8 cellular contexts compared by ENCODE assay signal in genomic region chr2:70258532-70258875, GRCh38. TPM values are rescaled to one million over a fixed set of nuclear protein-coding genes. Genes with fewer than 3 reads are reported as not detected.
DNase-seq lines count a peak whose midpoint lies in the region; ATAC-seq, FAIRE-seq and TF ChIP-seq lines count a peak whose summit lies in the region.

No MANE protein-coding gene starts in this region.

- no peak for TF ChIP-seq CTCF in AG10803 (conservative IDR thresholded peaks at IDR 0.05; ENCODE audit: low read length)
- TF ChIP-seq CTCF in HepG2 (CRISPR knock-in tag; IDR thresholded peaks at IDR 0.05): no peak

- H3K36me3 ChIP-seq in HepG2 (replicated peaks in 1 of 2; ENCODE audit: control insufficient read depth in 1 of 2, insufficient read depth in 2 of 2, low read length in 2 of 2): peaks cover 5 to 29% of the 10 kb centered on the region in 2 experiments; a peak in 4 of 5 replicates

- ATAC-seq in GM21367 (IDR thresholded peaks at IDR 0.05; ENCODE audit: unreplicated experiment) (peak; percentile 4), HepG2 (peak; percentile 70), GM18520 (IDR thresholded peaks at IDR 0.05; ENCODE audit: unreplicated experiment) (no peak)

- H3K27ac ChIP-seq in cingulate gyrus (ENCODE audit: low read depth, low read length): peak overlapping the region; percentile 65
- peak overlapping the region; percentile 82 for H3K27ac ChIP-seq in HepG2 (ENCODE audit: extremely low read length, insufficient read depth, low read length)

- no peak for FAIRE-seq in HepG2 (lab: Jason Lieb, UNC)

- peaks cover 44% of the 10 kb centered on the region for H3K4me1 ChIP-seq in HepG2 (ENCODE audit: insufficient read depth, low read length)

- CTCF ChIA-PET in HepG2 (lab: Yijun Ruan, JAX; ENCODE audit: low intra/inter-chr PET ratio, low total read pairs): no interaction called here

- no TSS peak for BruUV-seq in HepG2 (replicated peaks; lab: Mats Ljungman, UMichigan)

- no peak overlapping the region for H2AFZ ChIP-seq in HepG2 (ENCODE audit: low read length)

- H3K9ac ChIP-seq in HepG2 (ENCODE audit: insufficient read depth, low read depth, low read length): peak overlapping the region; percentile 78

- intact Hi-C loops in HepG2 (cut with micrococcal nuclease; ENCODE audit: unreplicated experiment): no loop called here

- no peak for TF ChIP-seq RAD21 in HepG2 (CRISPR knock-in tag; IDR thresholded peaks at IDR 0.05)

- DNase-seq in AG10803 (ENCODE audit: low read depth) (peak; percentile 35), NCI-H510A treated with DMSO at 0.1 percent for 48 hours (lab: John Stamatoyannopoulos, UW) (peak; percentile 77), HepG2 (ENCODE audit: low spot score) (peak; percentile 41), superior temporal gyrus (ENCODE audit: extremely low spot score) (peak; percentile 38), SKM-1 treated with dmso at 0.1 percent for 144 hours (lab: John Stamatoyannopoulos, UW; ENCODE audit: unreplicated experiment) (no peak)

- no peaks in the 10 kb centered on the region for H3K9me3 ChIP-seq in HepG2 (ENCODE audit: low read length)

- in situ Hi-C loops in HepG2 (cut with HindIII; ENCODE audit: extremely low pct_ligation_motif_present, low pct_unique_long_range_greater_than_20kb): no loop called here

- TF ChIP-seq EP300 in HepG2 (IDR thresholded peaks at IDR 0.05; ENCODE audit: low read depth in 2 of 2, low read length in 2 of 2) (no peak), HepG2 (CRISPR knock-in tag; IDR thresholded peaks at IDR 0.05; ENCODE audit: borderline replicate concordance) (no peak)

- H4K20me1 ChIP-seq in HepG2 (ENCODE audit: insufficient read depth, low read length): no peaks in the 10 kb centered on the region

- H3K79me2 ChIP-seq in HepG2 (ENCODE audit: insufficient read depth, low read length): peaks cover 38% of the 10 kb centered on the region

- H3K27me3 ChIP-seq in HepG2 (ENCODE audit: control insufficient read depth in 1 of 2, insufficient read depth in 2 of 2, low read length in 2 of 2): no peaks in the 10 kb centered on the region; a peak in 1 of 5 replicates

- WGBS in HepG2 (ENCODE audit: low lambda C conversion rate): 7% methylated on average over 6 of the region's 12 CpGs

- TF ChIP-seq POLR2A in HepG2 (IDR thresholded peaks at IDR 0.05; ENCODE audit: insufficient read depth in 1 of 2, low read depth in 2 of 2, low read length in 2 of 2): no peak

- H3K4me3 ChIP-seq in AG10803 (ENCODE audit: low read length) (peak overlapping the region; percentile 78), HepG2 (replicated peaks in 1 of 3; ENCODE audit: insufficient read depth in 1 of 3, low read depth in 2 of 3, low read length in 3 of 3) (peak overlapping the region; percentile 83 to 90 (median 83))

- POLR2A ChIA-PET in HepG2 (lab: Yijun Ruan, JAX): interaction anchor here (1.0 to 4.5 kb wide), 20 partner anchors 10 to 344 kb away, joined by 3 to 95 read pairs (median 7); partner anchors contain the start of genes C2orf42, MXD1, SNRPG and TIA1

- H3K4me2 ChIP-seq in HepG2 (ENCODE audit: low read depth, low read length): peak overlapping the region; percentile 93

RNA-seq across cellular contexts. Expression of gene PCYOX1, which starts 0.6 kb away (rescaled TPM):
- 64.6 and 94.8 TPM in 2 replicates for total RNA-seq in HepG2 (2016; rRNA removed; fragmentation: Illumina TruSeq; extraction: Trizol)
- 5.0 and 5.6 TPM in 2 replicates for total RNA-seq in HepG2 (2016; cell fraction: cytosol; rRNA removed; fragmentation: Illumina TruSeq; extraction: Trizol; ENCODE audit: low read depth)
- total RNA-seq in HepG2 (2016; cell fraction: insoluble cytoplasmic fraction; rRNA removed; fragmentation: Illumina TruSeq; extraction: Trizol): 62.4 and 97.7 TPM in 2 replicates
- 22.4 and 27.7 TPM in 2 replicates for total RNA-seq in HepG2 (2016; cell fraction: membrane; rRNA removed; fragmentation: Illumina TruSeq; extraction: Trizol)
- 86.9 and 110 TPM in 2 replicates for total RNA-seq in HepG2 (2016; cell fraction: nucleus; rRNA removed; fragmentation: Illumina TruSeq; extraction: Trizol)
- polyA plus RNA-seq in HepG2 (2011; rRNA removed): 61.0 and 86.6 TPM in 2 replicates
- polyA plus RNA-seq in HepG2 (2011; cell fraction: cytosol; rRNA removed): 37.9 and 61.2 TPM in 2 replicates
- polyA plus RNA-seq in HepG2 (2011; cell fraction: nucleus; rRNA removed): 10.2 and 15.2 TPM in 2 replicates
- polyA plus RNA-seq in HepG2 (2012): 110 and 112 TPM in 2 replicates
- 4.3 and 4.7 TPM in 2 replicates for polyA plus RNA-seq in HepG2 (2016; cell fraction: cytosol; fragmentation: Illumina TruSeq; extraction: Trizol; ENCODE audit: low read depth)
- 53.5 and 58.1 TPM in 2 replicates for polyA plus RNA-seq in HepG2 (2016; cell fraction: insoluble cytoplasmic fraction; fragmentation: Illumina TruSeq; extraction: Trizol; ENCODE audit: low read depth)
- 10.1 and 11.7 TPM in 2 replicates for polyA plus RNA-seq in HepG2 (2016; cell fraction: membrane; fragmentation: Illumina TruSeq; extraction: Trizol; ENCODE audit: low read depth)
- polyA plus RNA-seq in HepG2 (2016; cell fraction: nucleus; fragmentation: Illumina TruSeq; extraction: Trizol; ENCODE audit: insufficient read depth, low read depth): 99.9 and 103 TPM in 2 replicates
- polyA minus RNA-seq in HepG2 (2011; rRNA and poly(A)+ RNA removed; ENCODE audit: low replicate concordance): 25.7 and 59.9 TPM in 2 replicates
- 65.6 and 74.8 TPM in 2 replicates for polyA minus RNA-seq in HepG2 (2011; cell fraction: cytosol; rRNA and poly(A)+ RNA removed)
- polyA minus RNA-seq in HepG2 (2011; cell fraction: nucleus; rRNA and poly(A)+ RNA removed): 26.8 and 37.2 TPM in 2 replicates

RNA-seq across cellular contexts. Expression of gene TIA1, which starts 10.1 kb away (rescaled TPM):
- total RNA-seq in HepG2 (2016; rRNA removed; fragmentation: Illumina TruSeq; extraction: Trizol): 199 and 209 TPM in 2 replicates
- 46.3 and 52.7 TPM in 2 replicates for total RNA-seq in HepG2 (2016; cell fraction: cytosol; rRNA removed; fragmentation: Illumina TruSeq; extraction: Trizol; ENCODE audit: low read depth)
- 193 and 198 TPM in 2 replicates for total RNA-seq in HepG2 (2016; cell fraction: insoluble cytoplasmic fraction; rRNA removed; fragmentation: Illumina TruSeq; extraction: Trizol)
- total RNA-seq in HepG2 (2016; cell fraction: membrane; rRNA removed; fragmentation: Illumina TruSeq; extraction: Trizol): 37.9 and 45.7 TPM in 2 replicates
- 256 and 292 TPM in 2 replicates for total RNA-seq in HepG2 (2016; cell fraction: nucleus; rRNA removed; fragmentation: Illumina TruSeq; extraction: Trizol)
- polyA plus RNA-seq in HepG2 (2011; rRNA removed): 306 and 319 TPM in 2 replicates
- polyA plus RNA-seq in HepG2 (2011; cell fraction: cytosol; rRNA removed): 41.7 and 42.1 TPM in 2 replicates
- polyA plus RNA-seq in HepG2 (2011; cell fraction: nucleus; rRNA removed): 1,074 and 1,129 TPM in 2 replicates
- polyA plus RNA-seq in HepG2 (2012): 147 and 204 TPM in 2 replicates
- polyA plus RNA-seq in HepG2 (2016; cell fraction: cytosol; fragmentation: Illumina TruSeq; extraction: Trizol; ENCODE audit: low read depth): 6.0 and 6.8 TPM in 2 replicates
- polyA plus RNA-seq in HepG2 (2016; cell fraction: insoluble cytoplasmic fraction; fragmentation: Illumina TruSeq; extraction: Trizol; ENCODE audit: low read depth): 108 and 119 TPM in 2 replicates
- polyA plus RNA-seq in HepG2 (2016; cell fraction: membrane; fragmentation: Illumina TruSeq; extraction: Trizol; ENCODE audit: low read depth): 16.0 TPM in 2 replicates
- polyA plus RNA-seq in HepG2 (2016; cell fraction: nucleus; fragmentation: Illumina TruSeq; extraction: Trizol; ENCODE audit: insufficient read depth, low read depth): 613 and 622 TPM in 2 replicates
- polyA minus RNA-seq in HepG2 (2011; rRNA and poly(A)+ RNA removed; ENCODE audit: low replicate concordance): 79.8 and 109 TPM in 2 replicates
- polyA minus RNA-seq in HepG2 (2011; cell fraction: cytosol; rRNA and poly(A)+ RNA removed): 61.2 and 67.1 TPM in 2 replicates
- polyA minus RNA-seq in HepG2 (2011; cell fraction: nucleus; rRNA and poly(A)+ RNA removed): 718 and 820 TPM in 2 replicates

RNA-seq across cellular contexts. Expression of gene SNRPG, which starts 35.0 kb away (rescaled TPM):
- 484 and 618 TPM in 2 replicates for total RNA-seq in HepG2 (2016; rRNA removed; fragmentation: Illumina TruSeq; extraction: Trizol)
- total RNA-seq in HepG2 (2016; cell fraction: cytosol; rRNA removed; fragmentation: Illumina TruSeq; extraction: Trizol; ENCODE audit: low read depth): 179 and 199 TPM in 2 replicates
- total RNA-seq in HepG2 (2016; cell fraction: insoluble cytoplasmic fraction; rRNA removed; fragmentation: Illumina TruSeq; extraction: Trizol): 477 and 694 TPM in 2 replicates
- total RNA-seq in HepG2 (2016; cell fraction: membrane; rRNA removed; fragmentation: Illumina TruSeq; extraction: Trizol): 245 and 289 TPM in 2 replicates
- total RNA-seq in HepG2 (2016; cell fraction: nucleus; rRNA removed; fragmentation: Illumina TruSeq; extraction: Trizol): 175 and 190 TPM in 2 replicates
- polyA plus RNA-seq in HepG2 (2011; rRNA removed): 163 and 221 TPM in 2 replicates
- polyA plus RNA-seq in HepG2 (2011; cell fraction: cytosol; rRNA removed): 79.5 and 124 TPM in 2 replicates
- 21.3 and 54.3 TPM in 2 replicates for polyA plus RNA-seq in HepG2 (2011; cell fraction: nucleus; rRNA removed)
- 258 and 453 TPM in 2 replicates for polyA plus RNA-seq in HepG2 (2012)
- polyA plus RNA-seq in HepG2 (2016; cell fraction: cytosol; fragmentation: Illumina TruSeq; extraction: Trizol; ENCODE audit: low read depth): 184 and 222 TPM in 2 replicates
- polyA plus RNA-seq in HepG2 (2016; cell fraction: insoluble cytoplasmic fraction; fragmentation: Illumina TruSeq; extraction: Trizol; ENCODE audit: low read depth): 589 and 668 TPM in 2 replicates
- polyA plus RNA-seq in HepG2 (2016; cell fraction: membrane; fragmentation: Illumina TruSeq; extraction: Trizol; ENCODE audit: low read depth): 221 and 287 TPM in 2 replicates
- 259 and 311 TPM in 2 replicates for polyA plus RNA-seq in HepG2 (2016; cell fraction: nucleus; fragmentation: Illumina TruSeq; extraction: Trizol; ENCODE audit: insufficient read depth, low read depth)
- 2.7 and 11.1 TPM in 2 replicates for polyA minus RNA-seq in HepG2 (2011; rRNA and poly(A)+ RNA removed; ENCODE audit: low replicate concordance)
- polyA minus RNA-seq in HepG2 (2011; cell fraction: cytosol; rRNA and poly(A)+ RNA removed): 25.5 and 29.5 TPM in 2 replicates
- 33.7 and 41.6 TPM in 2 replicates for polyA minus RNA-seq in HepG2 (2011; cell fraction: nucleus; rRNA and poly(A)+ RNA removed)

RNA-seq across cellular contexts. Expression of gene FAM136A, which starts 43.4 kb away (rescaled TPM):
- 126 and 153 TPM in 2 replicates for total RNA-seq in HepG2 (2016; rRNA removed; fragmentation: Illumina TruSeq; extraction: Trizol)
- total RNA-seq in HepG2 (2016; cell fraction: cytosol; rRNA removed; fragmentation: Illumina TruSeq; extraction: Trizol; ENCODE audit: low read depth): 63.6 and 77.0 TPM in 2 replicates
- 120 and 154 TPM in 2 replicates for total RNA-seq in HepG2 (2016; cell fraction: insoluble cytoplasmic fraction; rRNA removed; fragmentation: Illumina TruSeq; extraction: Trizol)
- total RNA-seq in HepG2 (2016; cell fraction: membrane; rRNA removed; fragmentation: Illumina TruSeq; extraction: Trizol): 157 and 170 TPM in 2 replicates
- total RNA-seq in HepG2 (2016; cell fraction: nucleus; rRNA removed; fragmentation: Illumina TruSeq; extraction: Trizol): 61.1 and 69.7 TPM in 2 replicates
- polyA plus RNA-seq in HepG2 (2011; rRNA removed): 73.8 and 77.8 TPM in 2 replicates
- 51.0 and 55.6 TPM in 2 replicates for polyA plus RNA-seq in HepG2 (2011; cell fraction: cytosol; rRNA removed)
- 83.7 and 101 TPM in 2 replicates for polyA plus RNA-seq in HepG2 (2011; cell fraction: nucleus; rRNA removed)
- polyA plus RNA-seq in HepG2 (2012): 71.9 and 87.6 TPM in 2 replicates
- 83.2 and 122 TPM in 2 replicates for polyA plus RNA-seq in HepG2 (2016; cell fraction: cytosol; fragmentation: Illumina TruSeq; extraction: Trizol; ENCODE audit: low read depth)
- 175 and 182 TPM in 2 replicates for polyA plus RNA-seq in HepG2 (2016; cell fraction: insoluble cytoplasmic fraction; fragmentation: Illumina TruSeq; extraction: Trizol; ENCODE audit: low read depth)
- polyA plus RNA-seq in HepG2 (2016; cell fraction: membrane; fragmentation: Illumina TruSeq; extraction: Trizol; ENCODE audit: low read depth): 155 and 176 TPM in 2 replicates
- polyA plus RNA-seq in HepG2 (2016; cell fraction: nucleus; fragmentation: Illumina TruSeq; extraction: Trizol; ENCODE audit: insufficient read depth, low read depth): 124 and 130 TPM in 2 replicates
- 30.2 and 39.4 TPM in 2 replicates for polyA minus RNA-seq in HepG2 (2011; rRNA and poly(A)+ RNA removed; ENCODE audit: low replicate concordance)
- 19.9 and 21.4 TPM in 2 replicates for polyA minus RNA-seq in HepG2 (2011; cell fraction: cytosol; rRNA and poly(A)+ RNA removed)
- 28.0 and 29.5 TPM in 2 replicates for polyA minus RNA-seq in HepG2 (2011; cell fraction: nucleus; rRNA and poly(A)+ RNA removed)
